ENCODE assay signal across 15 cellular contexts in genomic region chrX:149781727-149782126, GRCh38. TPM values are rescaled to one million over a fixed set of nuclear protein-coding genes. Genes with fewer than 3 reads are reported as not detected.
"Had no signal": no experiment of that assay in that cellular context is flagged by ENCODE, and none has a peak within 500 bp of the region (broad histone marks: within the 10 kb centered on the region; RNA-seq: fewer than 3 reads in every experiment).

TSS of gene MAGEA9 (plus strand) at chrX:149781930. CDS start at chrX:149786211, 4,281 bp downstream.

RNA-seq across cellular contexts. Expression of gene MAGEA9, which starts in this region (rescaled TPM):
- total RNA-seq: stomach, subcutaneous adipose tissue, suprapubic skin, temporal lobe, testis, thoracic aorta, thyroid gland, tibial nerve, transverse colon, upper lobe of left lung, upper lobe of right lung, ureter, urinary bladder, uterus, vagina had no signal
- polyA plus RNA-seq: stomach, urinary bladder had no signal
